14 cellular contexts compared by ENCODE assay signal in the genomic region with DNA sequence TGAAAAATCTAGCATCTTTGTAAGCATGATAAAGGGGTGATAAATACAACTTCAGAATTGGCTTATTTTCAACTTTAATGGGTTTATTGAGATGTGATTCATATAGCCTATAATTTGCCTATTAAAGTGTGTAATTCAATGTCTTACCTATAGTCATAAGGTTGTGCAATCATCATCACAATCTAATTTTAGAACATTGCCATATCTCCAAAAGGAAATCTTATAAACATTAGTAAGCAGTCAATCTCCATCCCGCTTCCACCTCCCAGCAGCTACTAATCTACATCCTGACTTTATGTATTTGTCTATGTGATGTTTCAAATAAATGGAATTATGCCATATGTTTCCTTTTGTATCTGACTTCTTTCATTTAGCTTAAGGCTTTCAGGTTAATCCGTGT.
DNase-seq lines count a peak whose midpoint lies in the region; ATAC-seq and TF ChIP-seq lines count a peak whose summit lies in the region.
"Had no signal": no experiment of that assay in that cellular context is flagged by ENCODE, and none has a peak within 500 bp of the region (broad histone marks: within the 10 kb centered on the region; RNA-seq: fewer than 3 reads in every experiment).

No MANE protein-coding gene starts in this region.

- no peak for ATAC-seq in GM21423 (IDR thresholded peaks at IDR 0.05; ENCODE audit: unreplicated experiment)
- ATAC-seq: T-helper 17 cell had no signal

- TF ChIP-seq EP300 in Ishikawa (IDR thresholded peaks at IDR 0.05; ENCODE audit: borderline replicate concordance): no peak

- peak; percentile 42 for DNase-seq in NCI-H510A treated with DMSO at 0.1 percent for 48 hours (lab: John Stamatoyannopoulos, UW)
- DNase-seq in NCI-H510A (lab: John Stamatoyannopoulos, UW): no peak
- DNase-seq in NCI-H82 treated with DMSO at 0.1 percent for 48 hours (lab: John Stamatoyannopoulos, UW; ENCODE audit: unreplicated experiment): peak; percentile 62
- DNase-seq in epithelial cell of prostate (ENCODE audit: low read depth, low spot score): peak; percentile 43
- no peak for DNase-seq in HT-29 (ENCODE audit: low spot score)
- no peak for DNase-seq in kidney glomerular epithelial cell (lab: John Stamatoyannopoulos, UW)
- DNase-seq: CD4-positive, alpha-beta memory T cell; HFFc6; MV-4-11; NCI-H1694; PC-9; T-helper 17 cell had no signal

- H3K27ac ChIP-seq in epithelial cell of prostate: no peak overlapping the region
- H3K27ac ChIP-seq: PC-9 had no signal

- no peak for TF ChIP-seq RAD21 in Ishikawa (IDR thresholded peaks at IDR 0.05; ENCODE audit: low read depth)

TF ChIP-seq in Ishikawa, 13 proteins besides CTCF, POLR2A, EP300 and RAD21:
- TF ChIP-seq TAF1 (IDR thresholded peaks at IDR 0.05; ENCODE audit: low read depth) (no peak), CEBPB (IDR thresholded peaks at IDR 0.05) (peak; percentile 37; the same call in 1 of the 2 replicates)

Comparison
In these comparisons a context has a peak if more than half of its experiments do, and no peak if none do; other contexts are left out.
1. DNase-seq: peak in NCI-H510A treated with DMSO at 0.1 percent for 48 hours (single experiment), NCI-H82 treated with DMSO at 0.1 percent for 48 hours (single experiment) and epithelial cell of prostate (single experiment); none in NCI-H510A (single experiment), HT-29 (single experiment) and kidney glomerular epithelial cell (single experiment).